ENCODE assay signal across 1 cellular context in genomic region chr5:168592014-168592368, GRCh38.
TF ChIP-seq lines count a peak whose summit lies in the region.

No MANE protein-coding gene starts in this region.

TF ChIP-seq in HepG2, 621 proteins besides CTCF, POLR2A, EP300 and RAD21 (continued from another document and continues in another):
- TF ChIP-seq ZNF766 (CRISPR knock-in tag; IDR thresholded peaks at IDR 0.05; ENCODE audit: borderline replicate concordance) = no peak
- no peak for TF ChIP-seq ARNT (IDR thresholded peaks at IDR 0.05)
- peak; percentile 74; the same call in 1 of the 2 replicates for TF ChIP-seq ATF2 (CRISPR knock-in tag; IDR thresholded peaks at IDR 0.05)
- TF ChIP-seq ARID4A (CRISPR knock-in tag; IDR thresholded peaks at IDR 0.05; ENCODE audit: borderline replicate concordance) = peak; percentile 20; the same call in 1 of the 2 replicates
- peak; percentile 85 for TF ChIP-seq ELF3 (CRISPR knock-in tag; IDR thresholded peaks at IDR 0.05)
- TF ChIP-seq IKZF5 (CRISPR knock-in tag; IDR thresholded peaks at IDR 0.05) = peak; percentile 84; the same call in 1 of the 2 replicates
- no peak for TF ChIP-seq ZNF496 (CRISPR knock-in tag; IDR thresholded peaks at IDR 0.05; ENCODE audit: insufficient replicate concordance)
- no peak for TF ChIP-seq ZNF224 (CRISPR knock-in tag; IDR thresholded peaks at IDR 0.05)
- no peak for TF ChIP-seq SP2 (CRISPR knock-in tag; IDR thresholded peaks at IDR 0.05)
- peak; percentile 41; the same call in 1 of the 2 replicates for TF ChIP-seq DMAP1 (CRISPR knock-in tag; IDR thresholded peaks at IDR 0.05)
- TF ChIP-seq ZBTB49 (CRISPR knock-in tag; IDR thresholded peaks at IDR 0.05; ENCODE audit: borderline replicate concordance) = no peak
- TF ChIP-seq ZNF383 (CRISPR knock-in tag; IDR thresholded peaks at IDR 0.05; ENCODE audit: borderline replicate concordance) = no peak
- peak; percentile 75 for TF ChIP-seq ZNF280D (CRISPR knock-in tag; IDR thresholded peaks at IDR 0.05)
- TF ChIP-seq CREB1 (IDR thresholded peaks at IDR 0.05) = no peak
- TF ChIP-seq CREB1 (CRISPR knock-in tag; IDR thresholded peaks at IDR 0.05) = peak; percentile 68
- TF ChIP-seq RFXAP (CRISPR knock-in tag; IDR thresholded peaks at IDR 0.05; ENCODE audit: borderline replicate concordance) = 0 out of 2 replicates have a peak, but pooled peaks have one; percentile 45
- TF ChIP-seq CCDC6 (CRISPR knock-in tag; IDR thresholded peaks at IDR 0.05) = no peak
- peak; percentile 31 for TF ChIP-seq ZNF18 (CRISPR knock-in tag; IDR thresholded peaks at IDR 0.05; ENCODE audit: insufficient replicate concordance)
- TF ChIP-seq HNF1B (CRISPR knock-in tag; IDR thresholded peaks at IDR 0.05) = 0 out of 2 replicates have a peak, but pooled peaks have one; percentile 25
- TF ChIP-seq ZBTB42 (CRISPR knock-in tag; IDR thresholded peaks at IDR 0.05) = no peak
- no peak for TF ChIP-seq HNRNPK (IDR thresholded peaks at IDR 0.05; ENCODE audit: low read depth, low read length, poor library complexity, severe bottlenecking)
- TF ChIP-seq ZFP36L2 (CRISPR knock-in tag; IDR thresholded peaks at IDR 0.05) = no peak
- no peak for TF ChIP-seq ZNF143 (CRISPR knock-in tag; IDR thresholded peaks at IDR 0.05)
- peak; percentile 22; the same call in 1 of the 2 replicates for TF ChIP-seq DRAP1 (CRISPR knock-in tag; IDR thresholded peaks at IDR 0.05)
- no peak for TF ChIP-seq SRSF1 (optimal IDR thresholded peaks at IDR 0.05; ENCODE audit: low read depth, low read length)
- TF ChIP-seq TEAD2 (CRISPR knock-in tag; IDR thresholded peaks at IDR 0.05) = no peak
- TF ChIP-seq EED (CRISPR knock-in tag; IDR thresholded peaks at IDR 0.05) = no peak
- TF ChIP-seq HOXA3 (CRISPR knock-in tag; IDR thresholded peaks at IDR 0.05) = peak; percentile 61; the same call in 1 of the 2 replicates
- TF ChIP-seq CENPX (CRISPR knock-in tag; IDR thresholded peaks at IDR 0.05) = no peak
- TF ChIP-seq ZNF260 (CRISPR knock-in tag; IDR thresholded peaks at IDR 0.05; ENCODE audit: borderline replicate concordance, low read depth) = no peak
- TF ChIP-seq ZNF253 (CRISPR knock-in tag; IDR thresholded peaks at IDR 0.05; ENCODE audit: borderline replicate concordance) = no peak
- no peak for TF ChIP-seq CERS6 (CRISPR knock-in tag; IDR thresholded peaks at IDR 0.05)
- no peak for TF ChIP-seq PRDM10 (CRISPR knock-in tag; IDR thresholded peaks at IDR 0.05; ENCODE audit: low read depth)
- peak; percentile 60; the same call in 1 of the 2 replicates for TF ChIP-seq KDM6A (CRISPR knock-in tag; IDR thresholded peaks at IDR 0.05; ENCODE audit: low read depth)
